Comparison of ENCODE assay signal across 10 cellular contexts in the genomic region with DNA sequence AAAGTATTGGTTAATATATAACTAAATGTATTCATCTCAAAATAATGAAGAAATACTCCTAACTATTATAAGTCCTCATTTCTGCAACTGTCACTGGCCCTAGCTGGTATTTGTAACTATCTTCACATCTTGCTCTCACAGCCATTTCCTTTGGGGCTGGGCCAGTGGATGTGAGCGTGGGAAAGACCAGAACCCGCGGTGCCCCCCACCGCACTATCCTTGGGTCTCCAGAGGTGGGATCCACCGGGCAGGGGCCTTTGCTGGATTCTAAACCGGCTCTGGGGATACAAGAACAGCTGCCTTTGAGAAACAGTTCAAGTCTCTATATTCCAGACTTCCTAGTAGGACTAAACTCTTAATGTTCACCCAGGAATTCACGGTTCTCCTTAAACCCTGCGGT. TPM values are rescaled to one million over a fixed set of nuclear protein-coding genes. Genes with fewer than 3 reads are reported as not detected.
DNase-seq lines count a peak whose midpoint lies in the region; ATAC-seq and TF ChIP-seq lines count a peak whose summit lies in the region.
"Not testable (repeated sequence)": the region's sequence is repeated elsewhere in the genome, so short reads cannot be mapped to it uniquely, and the experiment has no call there.
"Had no signal": no experiment of that assay in that cellular context is flagged by ENCODE, and none has a peak within 500 bp of the region (broad histone marks: within the 10 kb centered on the region; RNA-seq: fewer than 3 reads in every experiment).

No MANE protein-coding gene starts in this region.

- not testable (repeated sequence) for ATAC-seq in CD4-positive, CD25-positive, alpha-beta regulatory T cell (ENCODE audit: low read depth in 2 of 2); WTC11; effector memory CD8-positive, alpha-beta T cell (replicated peaks)

- H3K36me3 Mint-ChIP-seq in CD4-positive, CD25-positive, alpha-beta regulatory T cell; WTC11; activated naive CD4-positive, alpha-beta T cell treated with anti-CD3 and anti-CD28 coated beads, Interleukin-2, amount 50 U/mL, for 24 hours; mesothelial cell of epicardium: not testable (repeated sequence)
- H3K36me3 Mint-ChIP-seq in effector memory CD8-positive, alpha-beta T cell (ENCODE audit: insufficient read depth), result peaks cover 18% of the 10 kb centered on the region

- not testable (repeated sequence) for TF ChIP-seq CTCF in GM10248 (IDR thresholded peaks at IDR 0.05; ENCODE audit: control extremely low read depth, extremely low read depth, low read depth, missing control alignments); WTC11 (IDR thresholded peaks at IDR 0.05); mesothelial cell of epicardium (IDR thresholded peaks at IDR 0.05; ENCODE audit: unreplicated experiment); neutrophil (IDR thresholded peaks at IDR 0.05)

- not testable (repeated sequence) for DNase-seq in CD4-positive, CD25-positive, alpha-beta regulatory T cell; WTC11 (ENCODE audit: low spot score); effector memory CD8-positive, alpha-beta T cell; mesothelial cell of epicardium (ENCODE audit: low spot score in 2 of 2, unreplicated experiment in 2 of 2)
- DNase-seq in GM10248 (ENCODE audit: extremely low spot score), result peak; percentile 0

- peaks cover 0 to 42% (median 17%) of the 10 kb centered on the region in 4 donors for H3K4me1 Mint-ChIP-seq in CD4-positive, CD25-positive, alpha-beta regulatory T cell
- peaks cover 24% of the 10 kb centered on the region for H3K4me1 Mint-ChIP-seq in WTC11
- H3K4me1 Mint-ChIP-seq in activated naive CD4-positive, alpha-beta T cell treated with anti-CD3 and anti-CD28 coated beads, Interleukin-2, amount 50 U/mL, for 24 hours, result peaks cover 31% of the 10 kb centered on the region
- H3K4me1 Mint-ChIP-seq in effector memory CD8-positive, alpha-beta T cell (ENCODE audit: low read depth in 2 of 2), result peaks cover 28 to 35% of the 10 kb centered on the region in 2 donors
- H3K4me1 Mint-ChIP-seq in mesothelial cell of epicardium, result peaks cover 19% of the 10 kb centered on the region

- peak overlapping the region in 2 of 3 donors; percentile 26 to 51 for H3K27ac Mint-ChIP-seq in CD4-positive, CD25-positive, alpha-beta regulatory T cell
- H3K27ac Mint-ChIP-seq in WTC11 (peak overlapping the region; percentile 53; the same call in 1 of the 2 replicates), mesothelial cell of epicardium (peak overlapping the region; percentile 43)
- H3K27ac Mint-ChIP-seq in activated naive CD4-positive, alpha-beta T cell treated with anti-CD3 and anti-CD28 coated beads, Interleukin-2, amount 50 U/mL, for 24 hours, result peak overlapping the region; percentile 77
- H3K27ac Mint-ChIP-seq in effector memory CD8-positive, alpha-beta T cell, result peak overlapping the region; percentile 66 to 68

- H3K9me3 Mint-ChIP-seq in CD4-positive, CD25-positive, alpha-beta regulatory T cell; WTC11; activated naive CD4-positive, alpha-beta T cell treated with anti-CD3 and anti-CD28 coated beads, Interleukin-2, amount 50 U/mL, for 24 hours; effector memory CD8-positive, alpha-beta T cell; mesothelial cell of epicardium: not testable (repeated sequence)

- H3K4me3 ChIP-seq in CD4-positive, CD25-positive, alpha-beta regulatory T cell (ENCODE audit: low read depth, low read length); neutrophil (ENCODE audit: low read depth in 1 of 2, low read length in 1 of 2): not testable (repeated sequence)

- POLR2A ChIA-PET in GM10248 (lab: Yijun Ruan, JAX); WTC11 (lab: Charles Lee): not testable (repeated sequence)

- H3K27me3 ChIP-seq in CD4-positive, CD25-positive, alpha-beta regulatory T cell (ENCODE audit: control insufficient read depth, insufficient read depth, low read length); neutrophil: not testable (repeated sequence)

- H3K4me1 ChIP-seq in CD4-positive, CD25-positive, alpha-beta regulatory T cell (ENCODE audit: control insufficient read depth, insufficient read depth, low read length, poor library complexity, severe bottlenecking), result not testable (repeated sequence)
- peaks cover 19 to 30% of the 10 kb centered on the region in 2 experiments for H3K4me1 ChIP-seq in neutrophil (ENCODE audit: control insufficient read depth in 1 of 2, insufficient read depth in 1 of 2, low read depth in 1 of 2, low read length in 1 of 2)

- H3K4me3 Mint-ChIP-seq in CD4-positive, CD25-positive, alpha-beta regulatory T cell, result peak overlapping the region in 1 of 4 donors; percentile 39
- H3K4me3 Mint-ChIP-seq in WTC11; effector memory CD8-positive, alpha-beta T cell; mesothelial cell of epicardium: not testable (repeated sequence)
- peak overlapping the region; percentile 42 for H3K4me3 Mint-ChIP-seq in activated naive CD4-positive, alpha-beta T cell treated with anti-CD3 and anti-CD28 coated beads, Interleukin-2, amount 50 U/mL, for 24 hours

- H3K27me3 Mint-ChIP-seq in CD4-positive, CD25-positive, alpha-beta regulatory T cell; WTC11 (ENCODE audit: low read depth); activated naive CD4-positive, alpha-beta T cell treated with anti-CD3 and anti-CD28 coated beads, Interleukin-2, amount 50 U/mL, for 24 hours; effector memory CD8-positive, alpha-beta T cell; mesothelial cell of epicardium (ENCODE audit: low read depth): not testable (repeated sequence)

- H3K9me3 ChIP-seq in CD4-positive, CD25-positive, alpha-beta regulatory T cell (ENCODE audit: control insufficient read depth in 2 of 2, low read length in 2 of 2); neutrophil: not testable (repeated sequence)

- H3K27ac ChIP-seq in CD4-positive, CD25-positive, alpha-beta regulatory T cell (ENCODE audit: insufficient read depth, low read length, poor library complexity, severe bottlenecking), result not testable (repeated sequence)
- peak overlapping the region; percentile 60 for H3K27ac ChIP-seq in neutrophil

- not testable (repeated sequence) for H3K36me3 ChIP-seq in CD4-positive, CD25-positive, alpha-beta regulatory T cell (ENCODE audit: control insufficient read depth, insufficient read depth, low read length); neutrophil

- CTCF ChIA-PET in GM10248 (lab: Yijun Ruan, JAX); WTC11 (lab: Charles Lee): not testable (repeated sequence)

RNA-seq across cellular contexts. Expression of gene PPIAL4C, which starts 54.8 kb away (rescaled TPM):
- total RNA-seq in CD4-positive, CD25-positive, alpha-beta regulatory T cell, result not detected
- under 1 TPM in 1 of 4 donors, not detected in 3; 0.40 TPM for polyA plus RNA-seq in CD4-positive, CD25-positive, alpha-beta regulatory T cell
- total RNA-seq in WTC11 (2021) (0.42 to 0.78 TPM (median 0.46 TPM) in 3 replicates), mesothelial cell of epicardium (not detected in 3 replicates)
- total RNA-seq: H7, M059J, PC-9 had no signal
